In genomic region chr2:130337735-130338325, GRCh38 we compare ENCODE assay signal across 8 cellular contexts. TPM values are rescaled to one million over a fixed set of nuclear protein-coding genes. Genes with fewer than 3 reads are reported as not detected.
DNase-seq lines count a peak whose midpoint lies in the region; ATAC-seq, FAIRE-seq and TF ChIP-seq lines count a peak whose summit lies in the region.

No MANE protein-coding gene starts in this region.

- H3K36me3 ChIP-seq in ES-I3 (ENCODE audit: insufficient read depth, low read length): no peaks in the 10 kb centered on the region
- H3K36me3 ChIP-seq in psoas muscle (ENCODE audit: insufficient read depth in 1 of 2, low read depth in 1 of 2): peaks cover 0 to 37% of the 10 kb centered on the region in 2 donors
- H3K36me3 ChIP-seq in testis (ENCODE audit: low read depth, missing control alignments): no peaks in the 10 kb centered on the region
- peaks cover 0 to 5% of the 10 kb centered on the region in 2 donors for H3K36me3 ChIP-seq in small intestine (ENCODE audit: control insufficient read depth in 2 of 2, insufficient read depth in 2 of 2, low read length in 2 of 2)

- FAIRE-seq in small intestine (lab: Jason Lieb, UNC): no peak

- peak overlapping the region; percentile 70; the same call in 1 of the 2 replicates for H3K9ac ChIP-seq in ES-I3 (ENCODE audit: low read depth, low read length)

- peak; percentile 24 for DNase-seq in SK-MEL-5 (ENCODE audit: low read depth, low spot score)
- peak; percentile 80 for DNase-seq in fibroblast of peridontal ligament (ENCODE audit: extremely low read depth)
- DNase-seq in psoas muscle: no peak
- no peak for DNase-seq in stimulated activated CD8-positive, alpha-beta memory T cell treated with anti-CD3 and anti-CD28 coated beads, Interleukin-4, amount 100 ng/mL, for 48 hours
- no peak for DNase-seq in testis
- DNase-seq in small intestine: no peak

- peak overlapping the region; percentile 16 for H3K27ac ChIP-seq in psoas muscle
- H3K27ac ChIP-seq in testis: no peak overlapping the region
- H3K27ac ChIP-seq in small intestine (ENCODE audit: low read depth in 1 of 2, low read length in 1 of 2): no peak overlapping the region

- intact Hi-C loops in psoas muscle (cut with DNase I) (no loop called here), testis (cut with DNase I; ENCODE audit: low total_unique reads) (loop anchor here (5.0 kb wide), 1 partner anchor 156 kb away; the partner anchor contains the start of genes MZT2B and SMPD4)

- in situ Hi-C loops in SK-MEL-5 (cut with HindIII; ENCODE audit: low pct_unique_long_range_greater_than_20kb, low sequenced_read_pairs): no loop called here

- 66 to 69% (median 69%) methylated on average over 8 of the region's 8 CpGs for WGBS in psoas muscle, 3 donors
- WGBS in testis, 2 donors: 60 to 66% methylated on average over 8 of the region's 8 CpGs
- 62 to 70% (median 63%) methylated on average over 8 of the region's 8 CpGs for WGBS in small intestine, 3 donors

- TF ChIP-seq CTCF in psoas muscle (IDR thresholded peaks at IDR 0.05) (no peak), testis (IDR thresholded peaks at IDR 0.05) (no peak)

- H3K9me3 ChIP-seq in ES-I3 (ENCODE audit: control insufficient read depth, insufficient read depth, low read length) (no peaks in the 10 kb centered on the region), psoas muscle (no peaks in the 10 kb centered on the region), testis (no peaks in the 10 kb centered on the region), small intestine (ENCODE audit: control insufficient read depth, low read depth) (no peaks in the 10 kb centered on the region)

- H3K4me1 ChIP-seq in ES-I3 (ENCODE audit: insufficient read depth, low read length): peaks cover 3% of the 10 kb centered on the region
- peaks cover 7% of the 10 kb centered on the region for H3K4me1 ChIP-seq in psoas muscle
- peaks cover 5% of the 10 kb centered on the region for H3K4me1 ChIP-seq in testis
- H3K4me1 ChIP-seq in small intestine (ENCODE audit: control insufficient read depth in 2 of 2, insufficient read depth in 1 of 2, low read depth in 1 of 2, low read length in 1 of 2): no peaks in the 10 kb centered on the region

- no peak for TF ChIP-seq POLR2A in testis (IDR thresholded peaks at IDR 0.05)

- H3K4me3 ChIP-seq in psoas muscle: peak overlapping the region; percentile 18
- H3K4me3 ChIP-seq in testis: no peak overlapping the region
- no peak overlapping the region for H3K4me3 ChIP-seq in small intestine (ENCODE audit: low read depth in 1 of 2, low read length in 2 of 2)

- ATAC-seq in psoas muscle (no peak), HG03025 (IDR thresholded peaks at IDR 0.05; ENCODE audit: low FRiP score, unreplicated experiment) (no peak)

- H3K27me3 ChIP-seq in psoas muscle (ENCODE audit: insufficient read depth in 3 of 3, low read length in 2 of 3) (no peaks in the 10 kb centered on the region), testis (no peaks in the 10 kb centered on the region), small intestine (ENCODE audit: control insufficient read depth in 2 of 2, insufficient read depth in 2 of 2, low read length in 2 of 2) (no peaks in the 10 kb centered on the region)

RNA-seq across cellular contexts. Expression of gene IMP4, which starts 4.9 kb away (rescaled TPM):
- total RNA-seq in SK-MEL-5 (2014; rRNA removed; shearing (Covaris generic)): 90.2 and 95.5 TPM in 2 replicates
- polyA plus RNA-seq in SK-MEL-5 (2015; cell fraction: cytosol; rRNA removed): 145 and 153 TPM in 2 replicates
- 255 and 296 TPM in 2 replicates for polyA plus RNA-seq in SK-MEL-5 (2015; cell fraction: nucleus; rRNA removed)
- 100 to 1,000 TPM in 3 of 4 donors, 10 to 100 TPM in 1; 74.4 to 118 (median 105) TPM for total RNA-seq in psoas muscle
- 100 to 1,000 TPM; 148 to 270 (median 194) TPM for polyA plus RNA-seq in psoas muscle
- total RNA-seq in testis: 100 to 1,000 TPM; 103 to 109 TPM
- polyA plus RNA-seq in testis (ENCODE audit: insufficient read depth, low read depth, low replicate concordance): 57.1 TPM
- polyA plus RNA-seq in small intestine: 10 to 100 TPM; 57.9 to 77.7 (median 66.5) TPM

RNA-seq across cellular contexts. Expression of gene PTPN18, which starts 18.0 kb away (rescaled TPM):
- 17.2 and 19.3 TPM in 2 replicates for total RNA-seq in SK-MEL-5 (2014; rRNA removed; shearing (Covaris generic))
- polyA plus RNA-seq in SK-MEL-5 (2015; cell fraction: cytosol; rRNA removed): 41.1 and 53.4 TPM in 2 replicates
- polyA plus RNA-seq in SK-MEL-5 (2015; cell fraction: nucleus; rRNA removed): 140 and 168 TPM in 2 replicates
- 10 to 100 TPM in 1 of 4 donors, 1 to 10 TPM in 3; 6.4 to 10.5 (median 8.6) TPM for total RNA-seq in psoas muscle
- 1 to 10 TPM; 6.0 to 8.7 (median 8.6) TPM for polyA plus RNA-seq in psoas muscle
- total RNA-seq in testis: 10 to 100 TPM; 23.4 to 33.0 TPM
- 23.3 TPM for polyA plus RNA-seq in testis (ENCODE audit: insufficient read depth, low read depth, low replicate concordance)
- 100 to 1,000 TPM in 1 of 3 donors, 10 to 100 TPM in 2; 58.6 to 105 (median 63.2) TPM for polyA plus RNA-seq in small intestine

Comparison
In these comparisons a context has a peak if more than half of its experiments do, and no peak if none do; other contexts are left out.
1. DNase-seq: peak in SK-MEL-5 (single experiment) and fibroblast of peridontal ligament (single experiment); none in psoas muscle (0 of 2), stimulated activated CD8-positive, alpha-beta memory T cell treated with anti-CD3 and anti-CD28 coated beads, Interleukin-4, amount 100 ng/mL, for 48 hours (single experiment), testis (single experiment) and small intestine (single experiment).